8 cellular contexts compared by ENCODE assay signal in the genomic region with DNA sequence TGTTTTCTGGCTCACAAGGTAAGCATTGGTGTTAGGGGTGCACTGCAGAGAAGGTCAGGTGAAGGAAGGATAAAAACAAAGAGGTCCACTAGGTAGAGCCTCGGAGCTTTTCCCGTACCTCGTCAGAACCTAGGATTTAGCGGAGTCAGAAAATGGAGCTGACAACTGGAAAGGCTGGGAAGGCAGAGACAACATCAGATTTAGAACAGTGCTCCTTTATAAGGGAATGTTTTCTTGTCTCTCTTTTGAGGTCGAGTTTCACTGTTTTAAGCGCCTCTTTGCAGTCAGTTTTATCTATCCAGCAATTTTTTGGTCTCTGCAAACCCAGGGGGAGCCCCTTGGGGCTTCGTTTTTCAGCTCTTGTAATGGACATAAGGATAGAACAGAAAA.
A peak's percentile ranks its signal among the peaks of the same experiment; 100 is the strongest.
DNase-seq lines count a peak whose midpoint lies in the region; ATAC-seq and TF ChIP-seq lines count a peak whose summit lies in the region.

No MANE protein-coding gene starts in this region.

- peak overlapping the region; percentile 48 for H3K4me3 ChIP-seq in CD8-positive, alpha-beta T cell (ENCODE audit: low read depth, low read length)
- peak overlapping the region; percentile 48 to 61 (median 54) for H3K4me3 ChIP-seq in esophagus muscularis mucosa
- H3K4me3 ChIP-seq in osteoblast (ENCODE audit: insufficient read depth, low read length), result peak overlapping the region; percentile 69

- intact Hi-C loops in CD8-positive, alpha-beta T cell (cut with DNase I, micrococcal nuclease), result loop anchor here (1.0 to 10.0 kb wide), 6 partner anchors 13 to 128 kb away; a partner anchor contains a TSS
- intact Hi-C loops in esophagus muscularis mucosa (cut with DNase I), result no loop called here

- H3K27ac Mint-ChIP-seq in CD8-positive, alpha-beta T cell, result peak overlapping the region; percentile 97

- no peaks in the 10 kb centered on the region for H4K20me1 ChIP-seq in osteoblast (ENCODE audit: insufficient read depth, low read length)

- no peak for TF ChIP-seq POLR2A in esophagus muscularis mucosa (IDR thresholded peaks at IDR 0.05; ENCODE audit: low read depth)

- WGBS in esophagus muscularis mucosa, result 28% methylated on average over 7 of the region's 7 CpGs

- peak overlapping the region; percentile 81 for H3K27ac ChIP-seq in CD8-positive, alpha-beta T cell (ENCODE audit: low read depth, low read length)
- H3K27ac ChIP-seq in esophagus muscularis mucosa (replicated peaks in 1 of 4) (peak overlapping the region; percentile 84 to 96 (median 91)), osteoblast (ENCODE audit: low read depth, low read length) (peak overlapping the region; percentile 79)

- no peaks in the 10 kb centered on the region for H3K79me2 ChIP-seq in osteoblast (ENCODE audit: insufficient read depth, low read length)

- no peak for DNase-seq in CD8-positive, alpha-beta T cell
- DNase-seq in RPMI7951 (ENCODE audit: low read depth), result peak; percentile 11
- DNase-seq in esophagus muscularis mucosa (ENCODE audit: extremely low spot score), result no peak
- peak; percentile 11 for DNase-seq in osteoblast (ENCODE audit: insufficient read length, low spot score, missing footprints)
- no peak for DNase-seq in Kasumi-1 (lab: John Stamatoyannopoulos, UW)

- POLR2A ChIA-PET in CD8-positive, alpha-beta T cell (lab: Charles Lee), result interaction anchor here (1.1 to 5.1 kb wide), 9 partner anchors 9 to 98 kb away, joined by 3 to 44 read pairs (median 5); a partner anchor contains a TSS

- H3K36me3 ChIP-seq in CD8-positive, alpha-beta T cell (ENCODE audit: insufficient read depth, low read length), result peaks cover 8% of the 10 kb centered on the region
- peaks cover 11 to 26% (median 16%) of the 10 kb centered on the region in 4 donors for H3K36me3 ChIP-seq in esophagus muscularis mucosa
- H3K36me3 ChIP-seq in osteoblast (ENCODE audit: insufficient read depth, low read length), result peaks cover 5% of the 10 kb centered on the region

- peak overlapping the region; percentile 97 for H3K4me2 ChIP-seq in osteoblast (ENCODE audit: insufficient read depth, low read length)

- H3K27me3 Mint-ChIP-seq in CD8-positive, alpha-beta T cell (ENCODE audit: low read depth), result no peaks in the 10 kb centered on the region

- peak overlapping the region; percentile 82 for H2AFZ ChIP-seq in osteoblast (ENCODE audit: low read length)

- H3K4me1 Mint-ChIP-seq in CD8-positive, alpha-beta T cell (ENCODE audit: low read depth), result peaks cover 70% of the 10 kb centered on the region

- H3K4me3 Mint-ChIP-seq in CD8-positive, alpha-beta T cell, result peak overlapping the region; percentile 87

- H3K9me3 Mint-ChIP-seq in CD8-positive, alpha-beta T cell, result no peaks in the 10 kb centered on the region

- H3K9me3 ChIP-seq in CD8-positive, alpha-beta T cell (ENCODE audit: low read length), result no peaks in the 10 kb centered on the region
- H3K9me3 ChIP-seq in esophagus muscularis mucosa, result no peaks in the 10 kb centered on the region
- H3K9me3 ChIP-seq in osteoblast (ENCODE audit: low read depth, low read length), result no peaks in the 10 kb centered on the region

- TF ChIP-seq EP300 in esophagus muscularis mucosa (IDR thresholded peaks at IDR 0.05), result no peak

- peaks cover 62% of the 10 kb centered on the region for H3K36me3 Mint-ChIP-seq in CD8-positive, alpha-beta T cell

- no peaks in the 10 kb centered on the region for H3K27me3 ChIP-seq in CD8-positive, alpha-beta T cell (ENCODE audit: insufficient read depth, low read length)
- H3K27me3 ChIP-seq in esophagus muscularis mucosa, result no peaks in the 10 kb centered on the region
- no peaks in the 10 kb centered on the region for H3K27me3 ChIP-seq in osteoblast (ENCODE audit: insufficient read depth, low read length)

- peaks cover 47% of the 10 kb centered on the region for H3K4me1 ChIP-seq in CD8-positive, alpha-beta T cell (ENCODE audit: insufficient read depth, low read length)
- peaks cover 30 to 81% (median 61%) of the 10 kb centered on the region in 4 donors for H3K4me1 ChIP-seq in esophagus muscularis mucosa
- H3K4me1 ChIP-seq in osteoblast (ENCODE audit: insufficient read depth, low read length), result peaks cover 30% of the 10 kb centered on the region

- no peak for TF ChIP-seq CTCF in CD8-positive, alpha-beta T cell (IDR thresholded peaks at IDR 0.05)
- TF ChIP-seq CTCF in esophagus muscularis mucosa (IDR thresholded peaks at IDR 0.05), result no peak
- no peak for TF ChIP-seq CTCF in osteoblast (IDR thresholded peaks at IDR 0.05; ENCODE audit: extremely low read depth, low read depth, low read length)

- CTCF ChIA-PET in CD8-positive, alpha-beta T cell (lab: Charles Lee), result interaction anchor here (0.6 to 4.3 kb wide), 4 partner anchors 26 to 79 kb away, joined by 3 to 21 read pairs (median 3); no protein-coding TSS in a partner anchor

- no peak for ATAC-seq in CD8-positive, alpha-beta T cell
- ATAC-seq in GM21619 (IDR thresholded peaks at IDR 0.05; ENCODE audit: unreplicated experiment) (no peak), GM18870 (IDR thresholded peaks at IDR 0.05; ENCODE audit: unreplicated experiment) (no peak), GM21423 (IDR thresholded peaks at IDR 0.05; ENCODE audit: unreplicated experiment) (no peak)

Comparison
In these comparisons a context has a peak if more than half of its experiments do, and no peak if none do; other contexts are left out.
1. DNase-seq: peak in RPMI7951 (single experiment) and osteoblast (single experiment); none in CD8-positive, alpha-beta T cell (0 of 7), esophagus muscularis mucosa (single experiment) and Kasumi-1 (0 of 2).
2. Peak in every context shown above with its lines, with median percentiles within 50 percentile points of each other: H3K27ac ChIP-seq and H3K4me3 ChIP-seq.